In the genomic region with DNA sequence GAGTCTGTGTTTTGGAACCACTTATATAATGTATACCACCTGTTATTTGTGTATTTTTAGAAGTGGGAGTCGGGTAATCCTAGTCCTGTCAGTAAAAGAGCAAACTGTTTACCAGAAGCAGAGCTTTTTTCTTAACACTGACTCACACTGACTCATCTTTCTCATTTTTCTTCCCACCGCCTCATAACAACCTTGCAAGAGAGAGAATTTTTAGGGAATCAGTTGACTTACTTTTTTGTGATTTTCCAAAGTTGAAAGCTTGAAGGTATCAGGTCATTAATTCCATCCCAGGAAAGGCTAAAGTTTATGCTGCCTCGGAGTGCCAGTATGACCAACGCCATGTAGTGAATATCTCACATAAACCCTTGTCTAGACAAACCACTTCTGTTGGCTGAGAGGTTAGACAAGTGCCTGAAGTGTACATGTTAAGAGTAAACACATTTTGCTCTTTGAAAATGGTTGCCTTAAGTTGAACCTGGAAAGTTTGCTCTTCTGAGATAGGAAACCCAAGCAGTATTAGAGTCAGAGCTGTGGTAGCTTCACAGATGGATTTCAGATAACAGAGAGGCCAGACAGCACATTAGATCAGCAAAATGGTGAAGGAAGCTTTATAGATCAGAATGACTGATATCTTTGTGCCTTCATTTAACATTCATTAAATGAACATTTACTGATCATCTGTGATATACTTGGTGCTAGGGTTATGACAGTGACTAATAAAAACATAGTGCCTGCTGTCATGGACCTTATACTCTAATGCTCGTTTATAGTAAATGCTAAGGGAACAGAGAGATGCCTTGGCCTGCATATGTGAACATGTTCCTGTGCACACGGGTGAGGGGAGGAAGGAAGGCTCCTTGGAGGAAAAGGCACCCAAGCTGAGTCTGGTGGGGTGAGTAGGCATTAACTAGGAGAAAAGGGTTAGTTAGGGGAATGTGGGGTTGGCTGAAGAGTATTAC, we compare ENCODE assay signal across 8 cellular contexts. TPM values are rescaled to one million over a fixed set of nuclear protein-coding genes. Genes with fewer than 3 reads are reported as not detected.
A peak's percentile ranks its signal among the peaks of the same experiment; 100 is the strongest.
DNase-seq lines count a peak whose midpoint lies in the region; ATAC-seq lines count a peak whose summit lies in the region.

No MANE protein-coding gene starts in this region.

- no peaks in the 10 kb centered on the region for H3K36me3 Mint-ChIP-seq in activated T-helper 2 cell treated with anti-CD3 and anti-CD28 coated beads, Interferon-gamma antibody, Interleukin-2, Interleukin-4, amounts not matched to agents 10 μg/mL and 5 μg/mL and 100 μg/mL, durations not matched to agents 14 hours and 24 hours and 36 hours (ENCODE audit: low read depth)

- no peak overlapping the region for H3K23ac ChIP-seq in neuronal stem cell (ENCODE audit: low read depth, low read length, poor library complexity)

- H2BK5ac ChIP-seq in neuronal stem cell (ENCODE audit: low read length), result no peak overlapping the region

- no peaks in the 10 kb centered on the region for H3K9me3 ChIP-seq in neuronal stem cell (replicated peaks in 1 of 2; ENCODE audit: control insufficient read depth in 2 of 2, insufficient read depth in 1 of 2, low read depth in 1 of 2, low read length in 2 of 2)

- H2BK120ac ChIP-seq in neuronal stem cell (ENCODE audit: low read depth, low read length), result no peak overlapping the region

- H3K9me3 Mint-ChIP-seq in activated T-helper 2 cell treated with anti-CD3 and anti-CD28 coated beads, Interferon-gamma antibody, Interleukin-2, Interleukin-4, amounts not matched to agents 10 μg/mL and 5 μg/mL and 100 μg/mL, durations not matched to agents 14 hours and 24 hours and 36 hours, result no peaks in the 10 kb centered on the region

- H3K14ac ChIP-seq in neuronal stem cell (ENCODE audit: low read length), result no peak overlapping the region

- H3K4ac ChIP-seq in neuronal stem cell (ENCODE audit: low read length), result no peak overlapping the region

- H3K18ac ChIP-seq in neuronal stem cell (ENCODE audit: low read length), result no peak overlapping the region

- peaks cover 5% of the 10 kb centered on the region for H3K27me3 Mint-ChIP-seq in activated T-helper 2 cell treated with anti-CD3 and anti-CD28 coated beads, Interferon-gamma antibody, Interleukin-2, Interleukin-4, amounts not matched to agents 10 μg/mL and 5 μg/mL and 100 μg/mL, durations not matched to agents 14 hours and 24 hours and 36 hours (ENCODE audit: low read depth)

- H3K9ac ChIP-seq in neuronal stem cell (ENCODE audit: low read depth, low read length, poor library complexity), result no peak overlapping the region

- no peak overlapping the region for H3K4me2 ChIP-seq in neuronal stem cell (ENCODE audit: insufficient read depth, low read length, poor library complexity, severe bottlenecking)

- H4K8ac ChIP-seq in neuronal stem cell (ENCODE audit: low read depth, low read length), result no peak overlapping the region

- H3K4me3 ChIP-seq in neuronal stem cell (ENCODE audit: low read length in 2 of 2), result no peak overlapping the region

- no peak overlapping the region for H3K27ac ChIP-seq in neuronal stem cell (replicated peaks; ENCODE audit: low read length)

- no peak overlapping the region for H2BK15ac ChIP-seq in neuronal stem cell (ENCODE audit: low read length)

- H2AFZ ChIP-seq in neuronal stem cell (ENCODE audit: low read length), result no peak overlapping the region

- no peaks in the 10 kb centered on the region for H3K4me1 ChIP-seq in neuronal stem cell (ENCODE audit: control insufficient read depth in 2 of 2, insufficient read depth in 1 of 2, low read depth in 1 of 2, low read length in 2 of 2)

- no peak overlapping the region for H2AK5ac ChIP-seq in neuronal stem cell (ENCODE audit: low read depth, low read length)

- no peak overlapping the region for H4K91ac ChIP-seq in neuronal stem cell (ENCODE audit: low read depth, low read length, poor library complexity)

- H2BK12ac ChIP-seq in neuronal stem cell (ENCODE audit: low read length), result no peak overlapping the region

- no peaks in the 10 kb centered on the region for H3K36me3 ChIP-seq in neuronal stem cell (replicated peaks in 1 of 2; ENCODE audit: control insufficient read depth in 2 of 2, insufficient read depth in 2 of 2, low read length in 2 of 2)

- H3K4me1 Mint-ChIP-seq in activated T-helper 2 cell treated with anti-CD3 and anti-CD28 coated beads, Interferon-gamma antibody, Interleukin-2, Interleukin-4, amounts not matched to agents 10 μg/mL and 5 μg/mL and 100 μg/mL, durations not matched to agents 14 hours and 24 hours and 36 hours (ENCODE audit: low read depth), result peaks cover 15% of the 10 kb centered on the region

- DNase-seq in A172 (ENCODE audit: low spot score), result peak; percentile 83
- peak; percentile 91 for DNase-seq in HCEC 1CT
- DNase-seq in activated T-helper 2 cell treated with anti-CD3 and anti-CD28 coated beads, Interferon-gamma antibody, Interleukin-2, Interleukin-4, amounts not matched to agents 10 μg/mL and 5 μg/mL and 100 μg/mL, durations not matched to agents 14 hours and 24 hours and 36 hours (ENCODE audit: low spot score), result no peak
- peak; percentile 64 for DNase-seq in inferior parietal cortex (ENCODE audit: extremely low spot score)
- no peak for DNase-seq in ureter (ENCODE audit: low spot score)
- no peak for DNase-seq in neuronal stem cell (ENCODE audit: low spot score)

- H3K79me1 ChIP-seq in neuronal stem cell (ENCODE audit: low read depth, low read length), result no peaks in the 10 kb centered on the region

- H3K4me3 Mint-ChIP-seq in activated T-helper 2 cell treated with anti-CD3 and anti-CD28 coated beads, Interferon-gamma antibody, Interleukin-2, Interleukin-4, amounts not matched to agents 10 μg/mL and 5 μg/mL and 100 μg/mL, durations not matched to agents 14 hours and 24 hours and 36 hours (ENCODE audit: low read depth), result no peak overlapping the region

- ATAC-seq in GM21717 (IDR thresholded peaks at IDR 0.05; ENCODE audit: unreplicated experiment) (no peak), HG03521 (IDR thresholded peaks at IDR 0.05; ENCODE audit: unreplicated experiment) (no peak)

- H3K27ac Mint-ChIP-seq in activated T-helper 2 cell treated with anti-CD3 and anti-CD28 coated beads, Interferon-gamma antibody, Interleukin-2, Interleukin-4, amounts not matched to agents 10 μg/mL and 5 μg/mL and 100 μg/mL, durations not matched to agents 14 hours and 24 hours and 36 hours, result peak overlapping the region; percentile 76

- no CpG with 5 or more reads among the region's 6 CpGs for WGBS in neuronal stem cell (ENCODE audit: extremely low coverage in 2 of 2, insufficient read length in 2 of 2, insufficient replicate concordance in 1 of 2), 2 donors

- no peaks in the 10 kb centered on the region for H3K27me3 ChIP-seq in neuronal stem cell (ENCODE audit: control insufficient read depth in 3 of 3, insufficient read depth in 3 of 3, low read depth in 1 of 3, low read length in 3 of 3)

- intact Hi-C loops in activated T-helper 2 cell treated with anti-CD3 and anti-CD28 coated beads, Interferon-gamma antibody, Interleukin-2, Interleukin-4, amounts not matched to agents 10 μg/mL and 5 μg/mL and 100 μg/mL, durations not matched to agents 14 hours and 24 hours and 36 hours (cut with micrococcal nuclease), result no loop called here

RNA-seq across cellular contexts. Expression of a gene that starts 29.1 kb away (rescaled TPM):
- 139 and 149 TPM in 2 replicates for total RNA-seq in A172 (2014; rRNA removed; shearing (Covaris generic))
- 1.4 and 1.7 TPM in 2 replicates for total RNA-seq in activated T-helper 2 cell treated with anti-CD3 and anti-CD28 coated beads, Interferon-gamma antibody, Interleukin-2, Interleukin-4, amounts not matched to agents 10 μg/mL and 5 μg/mL and 100 μg/mL, durations not matched to agents 14 hours and 24 hours and 36 hours
- 95.0 TPM for total RNA-seq in ureter
- polyA plus RNA-seq in neuronal stem cell (2013, experiment 1 of 2), result 77.0 TPM
- polyA plus RNA-seq in neuronal stem cell (2013, experiment 2 of 2), result 79.1 TPM

RNA-seq across cellular contexts. Expression of a gene that starts 31.4 kb away (rescaled TPM):
- total RNA-seq in A172 (2014; rRNA removed; shearing (Covaris generic)), result 88.0 and 103 TPM in 2 replicates
- total RNA-seq in activated T-helper 2 cell treated with anti-CD3 and anti-CD28 coated beads, Interferon-gamma antibody, Interleukin-2, Interleukin-4, amounts not matched to agents 10 μg/mL and 5 μg/mL and 100 μg/mL, durations not matched to agents 14 hours and 24 hours and 36 hours, result 51.2 and 52.5 TPM in 2 replicates
- 93.1 TPM for total RNA-seq in ureter
- polyA plus RNA-seq in neuronal stem cell (2013, experiment 1 of 2), result 30.6 TPM
- 30.8 TPM for polyA plus RNA-seq in neuronal stem cell (2013, experiment 2 of 2)

Comparison
In these comparisons a context has a peak if more than half of its experiments do, and no peak if none do; other contexts are left out.
1. DNase-seq: peak in A172 (single experiment), HCEC 1CT (single experiment) and inferior parietal cortex (single experiment); none in activated T-helper 2 cell treated with anti-CD3 and anti-CD28 coated beads, Interferon-gamma antibody, Interleukin-2, Interleukin-4, amounts not matched to agents 10 μg/mL and 5 μg/mL and 100 μg/mL, durations not matched to agents 14 hours and 24 hours and 36 hours (single experiment), ureter (single experiment) and neuronal stem cell (single experiment).
2. RNA of a gene that starts 29.1 kb away (total RNA-seq): 139 to 149 TPM in A172 and 95.0 TPM in ureter (single experiment); 1.4 to 1.7 TPM in activated T-helper 2 cell treated with anti-CD3 and anti-CD28 coated beads, Interferon-gamma antibody, Interleukin-2, Interleukin-4, amounts not matched to agents 10 μg/mL and 5 μg/mL and 100 μg/mL, durations not matched to agents 14 hours and 24 hours and 36 hours; every median in the first group is over 10 times any median in the second.